ENCODE assay signal across 1 cellular context in the genomic region with DNA sequence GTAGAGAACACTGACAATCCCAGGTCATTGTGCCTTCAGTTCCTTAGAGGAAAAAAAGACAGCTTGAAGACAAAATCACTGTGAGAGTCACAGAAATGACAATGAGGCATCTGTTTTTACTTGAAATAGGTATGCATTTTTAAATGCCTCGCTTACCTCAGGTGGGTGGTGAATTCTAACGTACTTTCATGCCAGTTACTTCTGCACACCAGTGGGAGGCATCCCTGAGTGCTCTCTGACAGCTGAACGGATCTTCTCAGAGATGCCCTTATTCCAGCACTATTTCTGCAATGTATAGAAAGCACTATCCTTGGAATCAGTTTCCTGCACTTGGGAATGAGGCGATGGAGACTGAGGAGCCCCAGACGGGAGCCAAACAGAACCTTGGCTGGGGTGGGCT.
TF ChIP-seq lines count a peak whose summit lies in the region.

No MANE protein-coding gene starts in this region.

TF ChIP-seq in IMR-90, 13 proteins besides CTCF, POLR2A, EP300 and RAD21 (continued from another document):
- TF ChIP-seq RFX5 (IDR thresholded peaks at IDR 0.05; ENCODE audit: low read depth, low read length) (no peak), BHLHE40 (IDR thresholded peaks at IDR 0.05; ENCODE audit: low read depth, low read length) (no peak), RCOR1 (IDR thresholded peaks at IDR 0.05; ENCODE audit: insufficient replicate concordance, low read length) (no peak)
- TF ChIP-seq, protein P1, sequence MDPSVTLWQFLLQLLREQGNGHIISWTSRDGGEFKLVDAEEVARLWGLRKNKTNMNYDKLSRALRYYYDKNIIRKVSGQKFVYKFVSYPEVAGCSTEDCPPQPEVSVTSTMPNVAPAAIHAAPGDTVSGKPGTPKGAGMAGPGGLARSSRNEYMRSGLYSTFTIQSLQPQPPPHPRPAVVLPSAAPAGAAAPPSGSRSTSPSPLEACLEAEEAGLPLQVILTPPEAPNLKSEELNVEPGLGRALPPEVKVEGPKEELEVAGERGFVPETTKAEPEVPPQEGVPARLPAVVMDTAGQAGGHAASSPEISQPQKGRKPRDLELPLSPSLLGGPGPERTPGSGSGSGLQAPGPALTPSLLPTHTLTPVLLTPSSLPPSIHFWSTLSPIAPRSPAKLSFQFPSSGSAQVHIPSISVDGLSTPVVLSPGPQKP (IDR thresholded peaks at IDR 0.05; ENCODE audit: borderline replicate concordance, low read depth, low read length), result no peak
